Comparison of ENCODE assay signal across 9 cellular contexts in genomic region chr2:2165135-2165534, GRCh38.
"Had no signal": no experiment of that assay in that cellular context is flagged by ENCODE, and none has a peak within 500 bp of the region (broad histone marks: within the 10 kb centered on the region; RNA-seq: fewer than 3 reads in every experiment).

No MANE protein-coding gene starts in this region.

- H3K27ac Mint-ChIP-seq: HFFc6, IgD-negative memory B cell had no signal

- H3K27ac ChIP-seq: GM23248, HL-60 had no signal

- H3K4me1 ChIP-seq: HAP-1 had no signal

- DNase-seq: GM23248, GOT3, H7, HFFc6, KBM-7 had no signal

- H3K9me3 ChIP-seq: HAP-1 had no signal

- ATAC-seq: HCT116 had no signal

- H3K9ac ChIP-seq: GM23248 had no signal

- H3K4me3 Mint-ChIP-seq: HFFc6, IgD-negative memory B cell had no signal

- H3K36me3 Mint-ChIP-seq: IgD-negative memory B cell had no signal

- H3K4me3 ChIP-seq: GM23248, HAP-1 had no signal

- H3K36me3 ChIP-seq: HAP-1 had no signal

- H3K27me3 Mint-ChIP-seq: IgD-negative memory B cell had no signal
